In genomic region chr14:51978566-51979398, GRCh38 we compare ENCODE assay signal across 8 cellular contexts. TPM values are rescaled to one million over a fixed set of nuclear protein-coding genes. Genes with fewer than 3 reads are reported as not detected.
A peak's percentile ranks its signal among the peaks of the same experiment; 100 is the strongest.
DNase-seq lines count a peak whose midpoint lies in the region; ATAC-seq and TF ChIP-seq lines count a peak whose summit lies in the region.

No MANE protein-coding gene starts in this region.

- H3K36me3 Mint-ChIP-seq in T-helper 17 cell (ENCODE audit: low read depth) = peaks cover 4% of the 10 kb centered on the region

- intact Hi-C loops in adrenal gland (cut with DNase I) (no loop called here), left ventricle myocardium superior (cut with micrococcal nuclease) (no loop called here)

- TF ChIP-seq CTCF in adrenal gland (IDR thresholded peaks at IDR 0.05) (peak; percentile 81 to 98 (median 88)), retinal pigment epithelial cell (conservative IDR thresholded peaks at IDR 0.05; ENCODE audit: low read depth, low read length) (peak; percentile 87)

- H3K27me3 Mint-ChIP-seq in T-helper 17 cell = peaks cover 11% of the 10 kb centered on the region

- peak; percentile 86 for ATAC-seq in T-helper 17 cell
- peak; percentile 88 for ATAC-seq in left ventricle myocardium superior
- ATAC-seq in HG03025 (IDR thresholded peaks at IDR 0.05; ENCODE audit: low FRiP score, unreplicated experiment) = no peak

- DNase-seq in COLO829 (ENCODE audit: low spot score) (peak; percentile 83), H7 (peak; percentile 46), NCI-H146 treated with DMSO at 0.1 percent for 48 hours (lab: John Stamatoyannopoulos, UW; ENCODE audit: unreplicated experiment) (peak; percentile 51), T-helper 17 cell (peak; percentile 62 to 81 (median 65)), adrenal gland (peak; percentile 82 to 96 (median 89)), left ventricle myocardium superior (peak; percentile 84), retinal pigment epithelial cell (ENCODE audit: low read depth) (peak; percentile 23)

- TF ChIP-seq POLR2A in adrenal gland (IDR thresholded peaks at IDR 0.05) = no peak

- H3K4me1 Mint-ChIP-seq in T-helper 17 cell = no peaks in the 10 kb centered on the region

- no peak overlapping the region for H3K4me3 Mint-ChIP-seq in T-helper 17 cell

- no peak overlapping the region for H3K4me3 ChIP-seq in H7 (ENCODE audit: insufficient read depth, low read depth, low read length)
- H3K4me3 ChIP-seq in adrenal gland = no peak overlapping the region
- H3K4me3 ChIP-seq in retinal pigment epithelial cell (ENCODE audit: low read length) = no peak overlapping the region

- H3K27ac Mint-ChIP-seq in T-helper 17 cell = no peak overlapping the region

- WGBS in adrenal gland, 4 donors = 19 to 20% (median 19%) methylated on average over 13 of the region's 13 CpGs

- H3K27me3 ChIP-seq in H7 (ENCODE audit: control insufficient read depth, insufficient read depth, low read length) (no peaks in the 10 kb centered on the region), adrenal gland (no peaks in the 10 kb centered on the region)

- peak overlapping the region in 3 of 5 donors; percentile 6 to 43 (median 32) for H3K27ac ChIP-seq in adrenal gland

- peaks cover 0 to 6% of the 10 kb centered on the region in 2 donors for H3K4me1 ChIP-seq in adrenal gland (replicated peaks in 1 of 2)

- H3K36me3 ChIP-seq in H7 (replicated peaks; ENCODE audit: control insufficient read depth, insufficient read depth, low read length) (no peaks in the 10 kb centered on the region), adrenal gland (replicated peaks in 1 of 2) (no peaks in the 10 kb centered on the region)

- no peaks in the 10 kb centered on the region for H3K9me3 ChIP-seq in T-helper 17 cell (ENCODE audit: control insufficient read depth, low read length, poor library complexity, severe bottlenecking)
- no peaks in the 10 kb centered on the region for H3K9me3 ChIP-seq in adrenal gland (replicated peaks in 1 of 3)

RNA-seq across cellular contexts. Expression of gene RTRAF, which starts 10.6 kb away (rescaled TPM):
- 321 and 401 TPM in 2 replicates for total RNA-seq in H7 (2014; rRNA removed; shearing (Covaris generic))
- total RNA-seq in T-helper 17 cell (100 to 1,000 TPM; 123 to 135 TPM), adrenal gland (100 to 1,000 TPM in 4 of 8 donors, 10 to 100 TPM in 4; 12.9 to 220 (median 108) TPM), left ventricle myocardium superior (225 TPM)
- 100 to 1,000 TPM; 215 to 308 (median 219) TPM for polyA plus RNA-seq in adrenal gland

Comparison
In these comparisons a context has a peak if more than half of its experiments do, and no peak if none do; other contexts are left out.
1. DNase-seq: peak in every context shown above with its lines; median percentile 89 in adrenal gland; 84 in left ventricle myocardium superior; 83 in COLO829; 65 in T-helper 17 cell; 51 in NCI-H146 treated with DMSO at 0.1 percent for 48 hours; 46 in H7; 23 in retinal pigment epithelial cell.